28 cellular contexts compared by ENCODE assay signal in the genomic region with DNA sequence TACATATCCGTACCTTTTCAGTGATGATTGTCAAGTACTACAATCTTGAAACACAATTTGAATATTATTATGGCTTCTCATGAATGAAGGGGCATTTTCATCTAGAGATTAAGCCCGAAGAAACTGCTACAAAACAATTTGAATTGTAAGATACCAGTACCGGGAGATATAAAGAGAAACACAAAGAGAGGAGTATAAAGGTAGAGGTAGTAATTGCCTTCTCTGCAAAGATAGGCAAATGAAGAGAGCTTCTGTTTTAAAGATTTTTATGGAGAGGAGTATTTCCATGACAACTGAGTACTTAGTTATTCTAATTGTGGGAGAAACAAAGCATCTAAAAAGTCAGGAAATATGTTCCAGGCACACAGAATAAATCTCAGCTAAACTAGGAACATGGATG. TPM values are rescaled to one million over a fixed set of nuclear protein-coding genes. Genes with fewer than 3 reads are reported as not detected.
A peak's percentile ranks its signal among the peaks of the same experiment; 100 is the strongest.
DNase-seq lines count a peak whose midpoint lies in the region; ATAC-seq and TF ChIP-seq lines count a peak whose summit lies in the region.
"Had no signal": no experiment of that assay in that cellular context is flagged by ENCODE, and none has a peak within 500 bp of the region (broad histone marks: within the 10 kb centered on the region; RNA-seq: fewer than 3 reads in every experiment).

No MANE protein-coding gene starts in this region.

- H3K4me3 Mint-ChIP-seq in H9: no peak overlapping the region
- peak overlapping the region; percentile 35; the same call in 1 of the 2 replicates for H3K4me3 Mint-ChIP-seq in WTC11
- H3K4me3 Mint-ChIP-seq: CD14-positive monocyte; CD4-positive, alpha-beta memory T cell; CD4-positive, CD25-positive, alpha-beta regulatory T cell; CD8-positive, alpha-beta memory T cell had no signal

- no peak overlapping the region for H3T11ph ChIP-seq in H9 (ENCODE audit: low read length)

- H3K4me1 Mint-ChIP-seq in H9 (peaks cover 14 to 18% of the 10 kb centered on the region in 2 experiments), WTC11 (peaks cover 24% of the 10 kb centered on the region)
- H3K4me1 Mint-ChIP-seq: CD14-positive monocyte; CD4-positive, alpha-beta memory T cell; CD4-positive, CD25-positive, alpha-beta regulatory T cell; CD8-positive, alpha-beta memory T cell had no signal

- no peak for DNase-seq in H9
- DNase-seq in WTC11 (ENCODE audit: low spot score): no peak
- no peak for DNase-seq in cortex of kidney (lab: John Stamatoyannopoulos, UW)
- DNase-seq: 8988T; ACHN; BE2C; C1 segment of cervical spinal cord; CD4-positive, alpha-beta memory T cell; CD4-positive, CD25-positive, alpha-beta regulatory T cell; CD8-positive, alpha-beta memory T cell; COR-L47; DMS 273 treated with DMSO at 0.1 percent for 48 hours; DMS153; DMS53; DMS79; DND-41; EL; GDM1 had no signal

- no peak overlapping the region for H4K5ac ChIP-seq in H9 (ENCODE audit: insufficient read length, low read depth, low read length)

- H3K36me3 Mint-ChIP-seq in H9 (ENCODE audit: insufficient read depth in 1 of 3, low read depth in 3 of 3) (peaks cover 7 to 18% (median 12%) of the 10 kb centered on the region in 3 experiments), WTC11 (peaks cover 15% of the 10 kb centered on the region)
- H3K36me3 Mint-ChIP-seq: CD14-positive monocyte; CD4-positive, alpha-beta memory T cell; CD4-positive, CD25-positive, alpha-beta regulatory T cell; CD8-positive, alpha-beta memory T cell had no signal

- H3K9ac ChIP-seq in H9 (ENCODE audit: extremely low read depth, insufficient read length, low read length) (no peak overlapping the region), neural cell (ENCODE audit: low read length) (peak overlapping the region; percentile 21)
- H3K9ac ChIP-seq: BLaER1 had no signal

- H3K9me3 Mint-ChIP-seq in H9: peaks cover 12% of the 10 kb centered on the region in 2 experiments
- peaks cover 27% of the 10 kb centered on the region for H3K9me3 Mint-ChIP-seq in WTC11

- no peaks in the 10 kb centered on the region for H3K27me3 ChIP-seq in H9 (ENCODE audit: insufficient read depth, low read length)
- H3K27me3 ChIP-seq in neural cell (ENCODE audit: insufficient read depth, low read depth, low read length): no peaks in the 10 kb centered on the region
- H3K27me3 ChIP-seq: BE2C, BLaER1 had no signal

- no peak overlapping the region for H2BK20ac ChIP-seq in H9 (ENCODE audit: low read depth, low read length, poor library complexity, severe bottlenecking)

- H4K8ac ChIP-seq in H9 (replicated peaks; ENCODE audit: insufficient read length, low read depth, low read length): no peak overlapping the region

- no peak overlapping the region for H2BK12ac ChIP-seq in H9 (ENCODE audit: insufficient read length, low read depth, low read length)

- H3K27ac Mint-ChIP-seq in H9: peak overlapping the region in 2 of 3 experiments; percentile 89 to 92; a peak in 5 of 7 replicates
- H3K27ac Mint-ChIP-seq in WTC11: no peak overlapping the region
- H3K27ac Mint-ChIP-seq: CD14-positive monocyte; CD4-positive, alpha-beta memory T cell; CD4-positive, CD25-positive, alpha-beta regulatory T cell; CD8-positive, alpha-beta memory T cell had no signal

- WGBS in H9 (ENCODE audit: extremely low coverage, insufficient read length, low lambda C conversion rate): no CpG with 5 or more reads among the region's 3 CpGs

- H3K79me2 ChIP-seq in H9 (ENCODE audit: insufficient read depth, low read length): no peaks in the 10 kb centered on the region
- H3K79me2 ChIP-seq in neural cell (replicated peaks; ENCODE audit: insufficient read depth, low read length): no peaks in the 10 kb centered on the region

- no peak overlapping the region for H3K18ac ChIP-seq in H9 (ENCODE audit: insufficient read length, low read depth, low read length)

- peak overlapping the region; percentile 31 for H3K4me3 ChIP-seq in neural cell (ENCODE audit: low read length)
- H3K4me3 ChIP-seq: BLaER1, GM12878 had no signal

- no peak overlapping the region for H4K91ac ChIP-seq in H9 (ENCODE audit: insufficient read length, low read depth, low read length)

- peaks cover 3% of the 10 kb centered on the region; the same call in 1 of the 2 replicates for H3K4me1 ChIP-seq in H9 (ENCODE audit: insufficient read depth, low read length)
- H3K4me1 ChIP-seq: BE2C, BLaER1 had no signal

- no peak overlapping the region for H3K14ac ChIP-seq in H9 (ENCODE audit: insufficient read depth, low read length)

- H2AFZ ChIP-seq in H9 (ENCODE audit: low read length) (no peak overlapping the region), neural cell (ENCODE audit: low read depth, low read length) (no peak overlapping the region)

- no peaks in the 10 kb centered on the region for H3K36me3 ChIP-seq in neural cell (ENCODE audit: insufficient read depth, low read length)
- H3K36me3 ChIP-seq: BE2C, BLaER1 had no signal

- peak; percentile 32 for TF ChIP-seq EP300 in neural cell (conservative IDR thresholded peaks at IDR 0.05; ENCODE audit: poor library complexity, severe bottlenecking)

- H3K27ac ChIP-seq in H9 (ENCODE audit: insufficient read length, low read depth, low read length) (no peak overlapping the region), neural cell (ENCODE audit: low read length) (peak overlapping the region; percentile 63)
- H3K27ac ChIP-seq: BLaER1 had no signal

- no peak overlapping the region for H2AK5ac ChIP-seq in H9 (ENCODE audit: insufficient read length, low read length)

- no peak for TF ChIP-seq RAD21 in neural cell (conservative IDR thresholded peaks at IDR 0.05)

- CTCF ChIA-PET in WTC11 (lab: Charles Lee): no interaction called here

- no peak overlapping the region for H3K56ac ChIP-seq in H9 (ENCODE audit: insufficient read length, low read depth, low read length)

- no peaks in the 10 kb centered on the region for H3F3A ChIP-seq in neural cell (ENCODE audit: insufficient read depth, low read length, poor library complexity, severe bottlenecking)

- no peak overlapping the region for H2BK5ac ChIP-seq in H9 (ENCODE audit: insufficient read length, low read length)

- H2BK120ac ChIP-seq in H9 (ENCODE audit: low read depth, low read length, poor library complexity, severe bottlenecking): no peak overlapping the region

- TF ChIP-seq CTCF in H9 (conservative IDR thresholded peaks at IDR 0.05): no peak
- no peak for TF ChIP-seq CTCF in WTC11 (IDR thresholded peaks at IDR 0.05)
- TF ChIP-seq CTCF in neural cell (IDR thresholded peaks at IDR 0.05; ENCODE audit: poor library complexity, severe bottlenecking): no peak

- H3K4me2 ChIP-seq in H9 (ENCODE audit: insufficient read depth, insufficient read length, low read length) (no peak overlapping the region), neural cell (ENCODE audit: low read length) (no peak overlapping the region)
- H3K4me2 ChIP-seq: BLaER1 had no signal

- peak; percentile 60; the same call in 1 of the 2 replicates for ATAC-seq in WTC11
- ATAC-seq in GM18868 (IDR thresholded peaks at IDR 0.05; ENCODE audit: unreplicated experiment): no peak
- no peak for ATAC-seq in GM21390 (IDR thresholded peaks at IDR 0.05; ENCODE audit: unreplicated experiment)
- ATAC-seq: GM12878 had no signal

- H3K23ac ChIP-seq in H9 (ENCODE audit: insufficient read length, low read depth, low read length): no peak overlapping the region

- no peaks in the 10 kb centered on the region for H3K9me3 ChIP-seq in H9 (ENCODE audit: control insufficient read depth, low read depth, low read length)
- no peaks in the 10 kb centered on the region for H3K9me3 ChIP-seq in neural cell (ENCODE audit: low read length)
- H3K9me3 ChIP-seq: BE2C, BLaER1 had no signal

- H2BK15ac ChIP-seq in H9 (ENCODE audit: low read depth, low read length): no peak overlapping the region

- POLR2A ChIA-PET in WTC11 (lab: Charles Lee): no interaction called here

- H3K9me2 ChIP-seq in neural cell (ENCODE audit: insufficient read depth, low read length): no peaks in the 10 kb centered on the region

- no peaks in the 10 kb centered on the region for H3K79me1 ChIP-seq in H9 (ENCODE audit: insufficient read depth, low read depth, low read length, poor library complexity, severe bottlenecking)

- H4K20me1 ChIP-seq in H9 (ENCODE audit: control insufficient read depth, insufficient read depth, insufficient read length) (no peaks in the 10 kb centered on the region), neural cell (ENCODE audit: insufficient read depth) (no peaks in the 10 kb centered on the region)
- H4K20me1 ChIP-seq: BLaER1 had no signal

- H3K23me2 ChIP-seq in H9 (ENCODE audit: insufficient read length, low read depth, low read length, poor library complexity, severe bottlenecking): no peaks in the 10 kb centered on the region

- H3K27me3 Mint-ChIP-seq in H9 (ENCODE audit: low read depth): no peaks in the 10 kb centered on the region
- no peaks in the 10 kb centered on the region; the same call in 1 of the 2 replicates for H3K27me3 Mint-ChIP-seq in WTC11 (ENCODE audit: low read depth)
- H3K27me3 Mint-ChIP-seq: CD4-positive, alpha-beta memory T cell; CD4-positive, CD25-positive, alpha-beta regulatory T cell had no signal

- H3K4ac ChIP-seq in H9 (ENCODE audit: low read depth, low read length): no peak overlapping the region

TF ChIP-seq in WTC11, 78 proteins besides CTCF, POLR2A, EP300 and RAD21 (continues in another document):
- no peak for TF ChIP-seq ZNF317 (CRISPR knock-in tag; IDR thresholded peaks at IDR 0.05; ENCODE audit: borderline replicate concordance, low read depth)
- TF ChIP-seq ZNF263 (CRISPR knock-in tag; IDR thresholded peaks at IDR 0.05; ENCODE audit: low read depth): no peak
- no peak for TF ChIP-seq RELA (CRISPR knock-in tag; IDR thresholded peaks at IDR 0.05; ENCODE audit: borderline replicate concordance)
- no peak for TF ChIP-seq JUN (CRISPR knock-in tag; IDR thresholded peaks at IDR 0.05)
- TF ChIP-seq SMAD3 (CRISPR knock-in tag; IDR thresholded peaks at IDR 0.05; ENCODE audit: borderline replicate concordance): no peak
- TF ChIP-seq ZNF423 (CRISPR knock-in tag; IDR thresholded peaks at IDR 0.05): no peak
- TF ChIP-seq NFE2L1 (CRISPR knock-in tag; IDR thresholded peaks at IDR 0.05): no peak
- no peak for TF ChIP-seq SP1 (CRISPR knock-in tag; conservative IDR thresholded peaks at IDR 0.05)
- TF ChIP-seq SMAD4 (CRISPR knock-in tag; IDR thresholded peaks at IDR 0.05): no peak

TF ChIP-seq in neural cell, 6 proteins besides CTCF, POLR2A, EP300 and RAD21 (continues in another document):
- TF ChIP-seq EZH2 (IDR thresholded peaks at IDR 0.05; ENCODE audit: borderline replicate concordance, insufficient read depth, low read length, poor library complexity, severe bottlenecking) (no peak), MXI1 (conservative IDR thresholded peaks at IDR 0.05; ENCODE audit: poor library complexity, severe bottlenecking) (no peak), POLR2AphosphoS5 (IDR thresholded peaks at IDR 0.05) (no peak), TAF1 (IDR thresholded peaks at IDR 0.05; ENCODE audit: low read depth) (no peak)

RNA-seq across cellular contexts. Expression of a gene that starts 25.3 kb away (rescaled TPM):
- total RNA-seq in H9 (2021) (not detected in 2 replicates), WTC11 (2021) (not detected in 3 replicates)
- polyA plus RNA-seq in neural cell: 21.4 and 22.8 TPM in 2 replicates
- 21.2 and 21.6 TPM in 2 replicates for polyA minus RNA-seq in neural cell
- total RNA-seq: A673; CD4-positive, alpha-beta memory T cell; CD4-positive, CD25-positive, alpha-beta regulatory T cell; CD8-positive, alpha-beta memory T cell; Daoy; G401; GM12878 had no signal
- polyA plus RNA-seq: AG04450 had no signal
